In the genomic region with DNA sequence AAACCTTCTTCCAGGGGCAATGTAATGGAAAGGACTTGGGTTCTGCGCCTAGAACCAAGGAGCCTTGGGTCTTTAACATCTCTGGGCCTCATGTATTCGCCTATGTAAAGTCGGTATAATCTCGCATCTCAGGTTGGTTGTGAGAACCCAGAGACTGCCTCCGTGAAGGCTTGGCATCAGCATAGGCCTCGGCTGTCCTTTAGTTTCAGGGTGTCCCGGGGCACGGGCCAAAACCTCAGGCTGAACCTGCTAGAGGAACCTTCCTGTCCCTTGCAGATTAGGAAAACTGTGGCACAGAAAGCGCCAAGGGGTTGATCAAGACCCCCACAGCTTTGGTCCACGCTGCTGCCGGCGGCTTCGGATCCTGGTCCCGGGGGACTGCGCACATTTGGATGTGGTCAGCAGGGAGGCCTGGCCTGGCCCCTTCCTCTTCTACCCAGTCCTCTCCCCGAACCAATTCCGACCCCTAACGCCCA, we compare ENCODE assay signal across 8 cellular contexts. TPM values are rescaled to one million over a fixed set of nuclear protein-coding genes. Genes with fewer than 3 reads are reported as not detected.
DNase-seq lines count a peak whose midpoint lies in the region; TF ChIP-seq lines count a peak whose summit lies in the region.

No MANE protein-coding gene starts in this region.

- no CpG with 5 or more reads among the region's 18 CpGs for WGBS in mesendoderm (ENCODE audit: extremely low coverage, insufficient coverage, low lambda C conversion rate)

- H3K36me3 Mint-ChIP-seq in activated naive CD4-positive, alpha-beta T cell treated with anti-CD3 and anti-CD28 coated beads, Interleukin-2, amount 50 U/mL, for 24 hours, result no peaks in the 10 kb centered on the region
- H3K36me3 Mint-ChIP-seq in brain, result peaks cover 18% of the 10 kb centered on the region
- peaks cover 6% of the 10 kb centered on the region for H3K36me3 Mint-ChIP-seq in type B pancreatic cell

- H2BK5ac ChIP-seq in mesendoderm (ENCODE audit: low read length), result no peak overlapping the region

- H3K27me3 ChIP-seq in mesendoderm (ENCODE audit: insufficient read depth, low read length, poor library complexity), result no peaks in the 10 kb centered on the region

- H3K4me1 ChIP-seq in mesendoderm (ENCODE audit: control insufficient read depth, low read depth, low read length), result no peaks in the 10 kb centered on the region

- H3K79me2 ChIP-seq in mesendoderm (ENCODE audit: control insufficient read depth, insufficient read depth, low read length), result peaks cover 24% of the 10 kb centered on the region

- H3K9me3 Mint-ChIP-seq in activated naive CD4-positive, alpha-beta T cell treated with anti-CD3 and anti-CD28 coated beads, Interleukin-2, amount 50 U/mL, for 24 hours, result no peaks in the 10 kb centered on the region
- H3K9me3 Mint-ChIP-seq in brain (peaks cover 0 to 6% (median 0%) of the 10 kb centered on the region in 5 experiments), type B pancreatic cell (no peaks in the 10 kb centered on the region)

- H4K8ac ChIP-seq in mesendoderm (ENCODE audit: low read depth, low read length), result no peak overlapping the region

- no peak overlapping the region for H2BK15ac ChIP-seq in mesendoderm (replicated peaks; ENCODE audit: low read depth)

- H3K79me1 ChIP-seq in mesendoderm (ENCODE audit: low read length), result peaks cover 18% of the 10 kb centered on the region

- peak overlapping the region; percentile 100 for H3K4me2 ChIP-seq in mesendoderm (ENCODE audit: low read length)

- TF ChIP-seq CTCF in brain (conservative IDR thresholded peaks at IDR 0.05) (no peak), type B pancreatic cell (conservative IDR thresholded peaks at IDR 0.05) (no peak)

- no peak overlapping the region for H3K18ac ChIP-seq in mesendoderm (ENCODE audit: low read length)

- H3K27ac Mint-ChIP-seq in activated naive CD4-positive, alpha-beta T cell treated with anti-CD3 and anti-CD28 coated beads, Interleukin-2, amount 50 U/mL, for 24 hours, result peak overlapping the region; percentile 87
- H3K27ac Mint-ChIP-seq in brain, result peak overlapping the region in 4 of 5 experiments; percentile 96 to 99 (median 98)
- H3K27ac Mint-ChIP-seq in type B pancreatic cell, result peak overlapping the region; percentile 96

- no peak for DNase-seq in activated naive CD4-positive, alpha-beta T cell (lab: John Stamatoyannopoulos, UW)
- DNase-seq in mesendoderm (no peak), type B pancreatic cell (ENCODE audit: extremely low spot score, unreplicated experiment) (no peak), T1000 (lab: John Stamatoyannopoulos, UW) (no peak), DMS53 (lab: John Stamatoyannopoulos, UW) (no peak), superior temporal gyrus (ENCODE audit: extremely low spot score) (no peak)

- peak overlapping the region; percentile 8 for H3K27ac ChIP-seq in mesendoderm (ENCODE audit: low read depth, low read length)

- H4K5ac ChIP-seq in mesendoderm (ENCODE audit: low read length), result no peak overlapping the region

- H3K23ac ChIP-seq in mesendoderm (ENCODE audit: low read length), result no peak overlapping the region

- H2AK5ac ChIP-seq in mesendoderm (ENCODE audit: low read length), result no peak overlapping the region

- H3K56ac ChIP-seq in mesendoderm (ENCODE audit: low read length), result peak overlapping the region; percentile 100

- H3K9ac ChIP-seq in mesendoderm (ENCODE audit: low read length), result peak overlapping the region; percentile 100

- H2BK120ac ChIP-seq in mesendoderm (ENCODE audit: low read depth, low read length), result no peak overlapping the region

- no peaks in the 10 kb centered on the region for H3K27me3 Mint-ChIP-seq in activated naive CD4-positive, alpha-beta T cell treated with anti-CD3 and anti-CD28 coated beads, Interleukin-2, amount 50 U/mL, for 24 hours
- peaks cover 11% of the 10 kb centered on the region for H3K27me3 Mint-ChIP-seq in brain
- H3K27me3 Mint-ChIP-seq in type B pancreatic cell, result no peaks in the 10 kb centered on the region

- H3K36me3 ChIP-seq in mesendoderm (ENCODE audit: control insufficient read depth, insufficient read depth, low read length), result no peaks in the 10 kb centered on the region

- H3K4me3 Mint-ChIP-seq in activated naive CD4-positive, alpha-beta T cell treated with anti-CD3 and anti-CD28 coated beads, Interleukin-2, amount 50 U/mL, for 24 hours, result peak overlapping the region; percentile 93
- H3K4me3 Mint-ChIP-seq in brain (peak overlapping the region; percentile 98 to 99 (median 99)), type B pancreatic cell (peak overlapping the region; percentile 98)

- peaks cover 25% of the 10 kb centered on the region for H3K4me1 Mint-ChIP-seq in activated naive CD4-positive, alpha-beta T cell treated with anti-CD3 and anti-CD28 coated beads, Interleukin-2, amount 50 U/mL, for 24 hours
- H3K4me1 Mint-ChIP-seq in brain (peaks cover 53% of the 10 kb centered on the region), type B pancreatic cell (ENCODE audit: unreplicated experiment) (peaks cover 27% of the 10 kb centered on the region)

- H3K4me3 ChIP-seq in mesendoderm (ENCODE audit: low read length), result peak overlapping the region; percentile 73

- no peak overlapping the region for H3K4ac ChIP-seq in mesendoderm (ENCODE audit: low read depth, low read length)

RNA-seq across cellular contexts. Expression of gene PHAF1, which starts 0.8 kb away (rescaled TPM):
- polyA plus RNA-seq in brain (ENCODE audit: insufficient read depth, low read depth, low replicate concordance), result 22.2 TPM
- polyA plus RNA-seq in mesendoderm (2013, experiment 1 of 2), result 16.3 TPM
- polyA plus RNA-seq in mesendoderm (2013, experiment 2 of 2), result 16.0 TPM
- total RNA-seq in type B pancreatic cell (ENCODE audit: low replicate concordance), result 22.8 and 26.8 TPM in 2 replicates

RNA-seq across cellular contexts. Expression of gene B3GNT9, which starts 41.8 kb away (rescaled TPM):
- polyA plus RNA-seq in brain (ENCODE audit: insufficient read depth, low read depth, low replicate concordance), result 16.5 TPM
- 2.2 TPM for polyA plus RNA-seq in mesendoderm (2013, experiment 1 of 2)
- polyA plus RNA-seq in mesendoderm (2013, experiment 2 of 2), result 2.0 TPM
- 9.7 and 11.0 TPM in 2 replicates for total RNA-seq in type B pancreatic cell (ENCODE audit: low replicate concordance)

RNA-seq across cellular contexts. Expression of gene TRADD, which starts 50.7 kb away (rescaled TPM):
- 2.3 TPM for polyA plus RNA-seq in brain (ENCODE audit: insufficient read depth, low read depth, low replicate concordance)
- 0.15 TPM for polyA plus RNA-seq in mesendoderm (2013, experiment 1 of 2)
- polyA plus RNA-seq in mesendoderm (2013, experiment 2 of 2), result 0.08 TPM
- total RNA-seq in type B pancreatic cell (ENCODE audit: low replicate concordance), result 6.2 and 14.8 TPM in 2 replicates

RNA-seq across cellular contexts. Expression of gene FBXL8, which starts 50.8 kb away (rescaled TPM):
- polyA plus RNA-seq in brain (ENCODE audit: insufficient read depth, low read depth, low replicate concordance), result 1.5 TPM
- 0.08 TPM for polyA plus RNA-seq in mesendoderm (2013, experiment 1 of 2)
- 0.06 TPM for polyA plus RNA-seq in mesendoderm (2013, experiment 2 of 2)
- 4.5 and 9.2 TPM in 2 replicates for total RNA-seq in type B pancreatic cell (ENCODE audit: low replicate concordance)

RNA-seq across cellular contexts. Expression of gene HSF4, which starts 55.6 kb away (rescaled TPM):
- 6.4 TPM for polyA plus RNA-seq in brain (ENCODE audit: insufficient read depth, low read depth, low replicate concordance)
- polyA plus RNA-seq in mesendoderm (2013, experiment 1 of 2), result not detected
- not detected for polyA plus RNA-seq in mesendoderm (2013, experiment 2 of 2)
- total RNA-seq in type B pancreatic cell (ENCODE audit: low replicate concordance), result 10.4 and 11.1 TPM in 2 replicates
